ENCODE assay signal across 8 cellular contexts in the genomic region with DNA sequence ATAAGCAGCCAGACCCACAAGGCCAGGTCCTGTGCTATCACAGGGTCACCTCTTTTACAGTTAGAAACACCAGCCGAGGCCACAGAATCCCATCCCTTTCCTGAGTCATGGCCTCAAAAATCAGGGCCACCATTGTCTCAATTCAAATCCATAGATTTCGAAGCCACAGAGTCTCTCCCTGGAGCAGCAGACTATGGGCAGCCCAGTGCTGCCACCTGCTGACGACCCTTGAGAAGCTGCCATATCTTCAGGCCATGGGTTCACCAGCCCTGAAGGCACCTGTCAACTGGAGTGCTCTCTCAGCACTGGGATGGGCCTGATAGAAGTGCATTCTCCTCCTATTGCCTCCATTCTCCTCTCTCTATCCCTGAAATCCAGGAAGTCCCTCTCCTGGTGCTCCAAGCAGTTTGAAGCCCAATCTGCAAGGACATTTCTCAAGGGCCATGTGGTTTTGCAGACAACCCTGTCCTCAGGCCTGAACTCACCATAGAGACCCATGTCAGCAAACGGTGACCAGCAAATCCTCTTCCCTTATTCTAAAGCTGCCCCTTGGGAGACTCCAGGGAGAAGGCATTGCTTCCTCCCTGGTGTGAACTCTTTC. TPM values are rescaled to one million over a fixed set of nuclear protein-coding genes. Genes with fewer than 3 reads are reported as not detected.
A peak's percentile ranks its signal among the peaks of the same experiment; 100 is the strongest.
DNase-seq lines count a peak whose midpoint lies in the region; ATAC-seq, FAIRE-seq and TF ChIP-seq lines count a peak whose summit lies in the region.

No MANE protein-coding gene starts in this region.

- H3K36me3 ChIP-seq in gastroesophageal sphincter: peaks cover 0 to 26% of the 10 kb centered on the region in 2 donors
- H3K36me3 ChIP-seq in pancreas: no peaks in the 10 kb centered on the region
- peaks cover 0 to 25% (median 0%) of the 10 kb centered on the region in 3 donors for H3K36me3 ChIP-seq in tibial nerve

- ATAC-seq in gastroesophageal sphincter (no peak), pancreas (peak; percentile 71 to 98 (median 90)), GM21515 (IDR thresholded peaks at IDR 0.05; ENCODE audit: unreplicated experiment) (no peak)

- POLR2A ChIA-PET in RWPE1 (lab: Yijun Ruan, JAX; ENCODE audit: low non-redundant PET): no interaction called here

- 10 to 67% methylated on average over 2 of the region's 4 CpGs for WGBS in gastroesophageal sphincter (ENCODE audit: low coverage in 1 of 2), 2 donors
- WGBS in pancreas, 2 donors: 13 to 20% methylated on average over 4 of the region's 4 CpGs
- WGBS in tibial nerve, 2 donors: 22 to 35% methylated on average over 4 of the region's 4 CpGs

- H3K27ac ChIP-seq in RWPE1: no peak overlapping the region
- H3K27ac ChIP-seq in gastroesophageal sphincter: no peak overlapping the region
- no peak overlapping the region for H3K27ac ChIP-seq in pancreas
- H3K27ac ChIP-seq in tibial nerve: no peak overlapping the region

- TF ChIP-seq EP300 in gastroesophageal sphincter (IDR thresholded peaks at IDR 0.05) (no peak), tibial nerve (IDR thresholded peaks at IDR 0.05) (no peak)

- TF ChIP-seq CTCF in D721Med (IDR thresholded peaks at IDR 0.05; ENCODE audit: insufficient read depth, missing control alignments) (peak; percentile 89), RWPE1 (conservative IDR thresholded peaks at IDR 0.05; ENCODE audit: low read depth) (peak; percentile 75), gastroesophageal sphincter (IDR thresholded peaks at IDR 0.05) (peak in 3 of 4 experiments; percentile 56 to 78 (median 62)), pancreas (IDR thresholded peaks at IDR 0.05) (peak; percentile 51 to 83 (median 74)), tibial nerve (IDR thresholded peaks at IDR 0.05) (peak; percentile 62 to 76 (median 68))

- peaks cover 0 to 6% (median 0%) of the 10 kb centered on the region in 3 donors for H3K4me1 ChIP-seq in gastroesophageal sphincter
- no peaks in the 10 kb centered on the region for H3K4me1 ChIP-seq in pancreas
- H3K4me1 ChIP-seq in tibial nerve: peaks cover 0 to 12% (median 6%) of the 10 kb centered on the region in 4 donors

- CTCF ChIA-PET in RWPE1 (lab: Yijun Ruan, JAX): interaction anchor here (0.6 to 0.7 kb wide), 5 partner anchors 20 to 565 kb away, joined by 3 to 4 read pairs (median 3); no protein-coding TSS in a partner anchor

- DNase-seq in D721Med (ENCODE audit: insufficient read length, low spot score) (peak; percentile 58), KG1 (lab: John Stamatoyannopoulos, UW) (peak; percentile 35), RWPE1 (ENCODE audit: low spot score) (peak; percentile 67), pancreas (peak; percentile 38 to 83 (median 68)), tibial nerve (ENCODE audit: low spot score in 2 of 2) (peak in 1 of 2 donors; percentile 42)
- peak; percentile 40 for DNase-seq in activated effector memory CD4-positive, alpha-beta T cell treated with Interleukin-2 at 50 U/mL for 16 hours

- H3K9me3 ChIP-seq in gastroesophageal sphincter: peaks cover 0 to 5% (median 0%) of the 10 kb centered on the region in 3 donors
- no peaks in the 10 kb centered on the region for H3K9me3 ChIP-seq in pancreas
- H3K9me3 ChIP-seq in tibial nerve: no peaks in the 10 kb centered on the region

- FAIRE-seq in D721Med (lab: Jason Lieb, UNC) (no peak), pancreas (lab: Jason Lieb, UNC) (no peak)

- H3K27me3 ChIP-seq in gastroesophageal sphincter (peaks cover 4% of the 10 kb centered on the region), pancreas (no peaks in the 10 kb centered on the region), tibial nerve (no peaks in the 10 kb centered on the region)

- TF ChIP-seq POLR2A in gastroesophageal sphincter (IDR thresholded peaks at IDR 0.05) (no peak), tibial nerve (IDR thresholded peaks at IDR 0.05) (no peak)

- intact Hi-C loops in pancreas (cut with DNase I): loop anchor here (2.0 to 10.0 kb wide), 3 partner anchors 379 to 383 kb away; no protein-coding TSS in a partner anchor

- H3K4me3 ChIP-seq in gastroesophageal sphincter: no peak overlapping the region
- H3K4me3 ChIP-seq in pancreas: no peak overlapping the region
- H3K4me3 ChIP-seq in tibial nerve: no peak overlapping the region

RNA-seq across cellular contexts. Expression of gene TGM4, which starts 39.6 kb away (rescaled TPM):
- total RNA-seq in gastroesophageal sphincter (not detected), pancreas (not detected), tibial nerve (not detected)
- not detected for polyA plus RNA-seq in pancreas

RNA-seq across cellular contexts. Expression of gene TMEM42, which starts 52.3 kb away (rescaled TPM):
- total RNA-seq in gastroesophageal sphincter (10 to 100 TPM in 2 of 4 donors, 1 to 10 TPM in 2; 7.0 to 14.9 (median 9.0) TPM), pancreas (10 to 100 TPM in 1 of 6 donors, 1 to 10 TPM in 5; 4.3 to 11.2 (median 6.2) TPM), tibial nerve (10 to 100 TPM; 20.7 to 40.4 (median 32.6) TPM)
- 10 to 100 TPM; 15.7 to 20.0 TPM for polyA plus RNA-seq in pancreas

Comparison
In these comparisons a context has a peak if more than half of its experiments do, and no peak if none do; other contexts are left out.
1. ATAC-seq: peak in pancreas (4 of 4); none in gastroesophageal sphincter (single experiment) and GM21515 (single experiment).
2. Peak in every context shown above with its lines, with median percentiles within 50 percentile points of each other: CTCF ChIP-seq.